Comparison of ENCODE assay signal across 17 cellular contexts in genomic region chr19:33286899-33287298, GRCh38. TPM values are rescaled to one million over a fixed set of nuclear protein-coding genes. Genes with fewer than 3 reads are reported as not detected.
A peak's percentile ranks its signal among the peaks of the same experiment; 100 is the strongest.
DNase-seq lines count a peak whose midpoint lies in the region; ATAC-seq and TF ChIP-seq lines count a peak whose summit lies in the region.
"Had no signal": no experiment of that assay in that cellular context is flagged by ENCODE, and none has a peak within 500 bp of the region (broad histone marks: within the 10 kb centered on the region; RNA-seq: fewer than 3 reads in every experiment).

No MANE protein-coding gene starts in this region.

- in situ Hi-C loops in transverse colon (cut with MboI; ENCODE audit: low pct_ligation_motif_present in 1 of 4, low pct_unique_long_range_greater_than_20kb in 1 of 4, low sequenced_read_pairs in 3 of 4): no loop called here

- no peak for TF ChIP-seq EP300 in transverse colon (IDR thresholded peaks at IDR 0.05; ENCODE audit: low read depth)

- no peak for DNase-seq in Right ventricle myocardium superior
- no peak for DNase-seq in right atrium auricular region (ENCODE audit: low spot score)
- DNase-seq in T-helper 17 cell: no peak
- DNase-seq in transverse colon: no peak
- DNase-seq in stimulated activated CD4-positive, alpha-beta T cell treated with anti-CD3 and anti-CD28 coated beads, Interleukin-4, amount 100 ng/mL, for 1 hour: no peak
- DNase-seq in GM10248 (ENCODE audit: extremely low spot score): no peak
- DNase-seq: amygdala; central memory CD4-positive, alpha-beta T cell; effector memory CD4-positive, alpha-beta T cell; NCI-H187; NCI-H226; stimulated activated CD4-positive, alpha-beta T cell treated with anti-CD3 and anti-CD28 coated beads, Interleukin-12 subunit alpha, Interleukin-12 subunit beta, amount 100 ng/mL, for 4 hours had no signal

- H3K9me3 ChIP-seq in right atrium auricular region (peaks cover 0 to 22% of the 10 kb centered on the region in 2 donors), T-helper 17 cell (ENCODE audit: control insufficient read depth, low read length, poor library complexity, severe bottlenecking) (no peaks in the 10 kb centered on the region), liver (ENCODE audit: control insufficient read depth in 4 of 4, low read length in 3 of 4) (no peaks in the 10 kb centered on the region), transverse colon (no peaks in the 10 kb centered on the region)

- intact Hi-C loops in Right ventricle myocardium superior (cut with DNase I): no loop called here
- intact Hi-C loops in transverse colon (cut with DNase I; ENCODE audit: low total_unique reads): no loop called here

- WGBS in liver: 78% methylated on average over 13 of the region's 13 CpGs
- 67 to 74% methylated on average over 3 to 13 of the region's 13 CpGs for WGBS in transverse colon (ENCODE audit: low coverage in 1 of 2), 2 donors

- no peaks in the 10 kb centered on the region for H3K4me1 ChIP-seq in right atrium auricular region
- H3K4me1 ChIP-seq in liver (ENCODE audit: control insufficient read depth in 4 of 4, insufficient read depth in 4 of 4, low read length in 3 of 4): peaks cover 20 to 62% (median 44%) of the 10 kb centered on the region in 4 donors
- H3K4me1 ChIP-seq in transverse colon: peaks cover 3 to 33% (median 30%) of the 10 kb centered on the region in 4 donors
- H3K4me1 ChIP-seq: HAP-1 had no signal

- H3K4me3 ChIP-seq in right atrium auricular region: no peak overlapping the region
- H3K4me3 ChIP-seq in liver (ENCODE audit: low read depth in 1 of 3, low read length in 3 of 3): no peak overlapping the region
- H3K4me3 ChIP-seq in transverse colon: no peak overlapping the region
- H3K4me3 ChIP-seq: HAP-1 had no signal

- no peak overlapping the region for H3K9ac ChIP-seq in liver (ENCODE audit: low read depth in 1 of 2, low read length in 2 of 2)

- H3K36me3 ChIP-seq in right atrium auricular region (no peaks in the 10 kb centered on the region), liver (ENCODE audit: control insufficient read depth in 4 of 4, insufficient read depth in 3 of 4, low read depth in 1 of 4, low read length in 3 of 4) (no peaks in the 10 kb centered on the region), transverse colon (no peaks in the 10 kb centered on the region)
- H3K36me3 ChIP-seq: HAP-1 had no signal

- POLR2A ChIA-PET in GM10248 (lab: Yijun Ruan, JAX): no interaction called here

- H3K27me3 Mint-ChIP-seq in T-helper 17 cell: no peaks in the 10 kb centered on the region

- ATAC-seq in Right ventricle myocardium superior (ENCODE audit: poor library complexity): peak; percentile 43
- ATAC-seq in T-helper 17 cell: peak; percentile 33
- ATAC-seq in GM18511 (IDR thresholded peaks at IDR 0.05; ENCODE audit: unreplicated experiment): no peak
- ATAC-seq: stimulated activated memory B cell treated with anti-CD40 and anti-IgM and Interleukin-4, amounts not matched to agents 10 μg/mL and 1 μg/mL and 100 μg/mL, for 72 hours had no signal

- peak overlapping the region; percentile 1 for H3K4me3 Mint-ChIP-seq in T-helper 17 cell
- H3K4me3 Mint-ChIP-seq: stimulated activated memory B cell treated with anti-CD40 and anti-IgM and Interleukin-4, amounts not matched to agents 10 μg/mL and 1 μg/mL and 100 μg/mL, for 72 hours; type B pancreatic cell had no signal

- H3K27ac ChIP-seq in right atrium auricular region (no peak overlapping the region), liver (ENCODE audit: low read depth in 1 of 2, low read length in 2 of 2) (peak overlapping the region; percentile 16 to 22), transverse colon (no peak overlapping the region)

- no peak for TF ChIP-seq RAD21 in liver (IDR thresholded peaks at IDR 0.05)

- CTCF ChIA-PET in GM10248 (lab: Yijun Ruan, JAX): interaction anchor here (0.9 kb wide), 1 partner anchor 485 kb away, joined by 4 read pairs; no protein-coding TSS in a partner anchor

- H3K27ac Mint-ChIP-seq in T-helper 17 cell: peak overlapping the region; percentile 65
- H3K27ac Mint-ChIP-seq: stimulated activated memory B cell treated with anti-CD40 and anti-IgM and Interleukin-4, amounts not matched to agents 10 μg/mL and 1 μg/mL and 100 μg/mL, for 72 hours; type B pancreatic cell had no signal

- H3K36me3 Mint-ChIP-seq in T-helper 17 cell (ENCODE audit: low read depth): no peaks in the 10 kb centered on the region
- H3K36me3 Mint-ChIP-seq: stimulated activated memory B cell treated with anti-CD40 and anti-IgM and Interleukin-4, amounts not matched to agents 10 μg/mL and 1 μg/mL and 100 μg/mL, for 72 hours had no signal

- TF ChIP-seq CTCF in right atrium auricular region (IDR thresholded peaks at IDR 0.05) (no peak), liver (IDR thresholded peaks at IDR 0.05; ENCODE audit: low read depth, low read length, missing input control) (no peak), transverse colon (IDR thresholded peaks at IDR 0.05) (no peak), GM10248 (IDR thresholded peaks at IDR 0.05; ENCODE audit: control extremely low read depth, extremely low read depth, low read depth, missing control alignments) (no peak)

- TF ChIP-seq POLR2A in transverse colon (IDR thresholded peaks at IDR 0.05): no peak

- no peaks in the 10 kb centered on the region for H3K27me3 ChIP-seq in right atrium auricular region
- H3K27me3 ChIP-seq in liver (ENCODE audit: control insufficient read depth in 4 of 4, insufficient read depth in 4 of 4, low read length in 3 of 4): no peaks in the 10 kb centered on the region
- H3K27me3 ChIP-seq in transverse colon: no peaks in the 10 kb centered on the region

- H3K4me1 Mint-ChIP-seq in T-helper 17 cell: no peaks in the 10 kb centered on the region
- H3K4me1 Mint-ChIP-seq: stimulated activated memory B cell treated with anti-CD40 and anti-IgM and Interleukin-4, amounts not matched to agents 10 μg/mL and 1 μg/mL and 100 μg/mL, for 72 hours had no signal

TF ChIP-seq in liver, 16 proteins besides CTCF, POLR2A, EP300 and RAD21:
- TF ChIP-seq JUND (IDR thresholded peaks at IDR 0.05) (no peak), NR2F2 (IDR thresholded peaks at IDR 0.05) (no peak), SP1 (IDR thresholded peaks at IDR 0.05) (no peak), HNF4G (IDR thresholded peaks at IDR 0.05) (no peak), EGR1 (IDR thresholded peaks at IDR 0.05; ENCODE audit: low read depth in 2 of 2) (no peak), RXRA (IDR thresholded peaks at IDR 0.05) (no peak), FOXA1 (IDR thresholded peaks at IDR 0.05) (no peak), YY1 (IDR thresholded peaks at IDR 0.05) (no peak), REST (IDR thresholded peaks at IDR 0.05) (no peak), FOXA2 (IDR thresholded peaks at IDR 0.05) (no peak), MAX (IDR thresholded peaks at IDR 0.05) (no peak), ZBTB33 (IDR thresholded peaks at IDR 0.05) (no peak), GABPA (IDR thresholded peaks at IDR 0.05 in 1 of 2, conservative IDR thresholded peaks at IDR 0.05 in 1 of 2) (no peak), HNF4A (conservative IDR thresholded peaks at IDR 0.05) (no peak)

RNA-seq across cellular contexts. Expression of gene CEBPA, which starts 15.4 kb away (rescaled TPM):
- total RNA-seq in Right ventricle myocardium superior (3.4 TPM), right atrium auricular region (10 to 100 TPM in 1 of 2 donors, 1 to 10 TPM in 1; 1.3 to 11.0 TPM), T-helper 17 cell (1 to 10 TPM; 2.2 to 2.4 TPM), liver (10 to 100 TPM; 70.0 to 95.5 TPM), transverse colon (10 to 100 TPM; 69.4 to 84.2 (median 77.3) TPM)
- polyA plus RNA-seq in liver: 100 to 1,000 TPM in 1 of 2 donors, 10 to 100 TPM in 1; 32.9 to 112 TPM

Comparison
In these comparisons a context has a peak if more than half of its experiments do, and no peak if none do; other contexts are left out.
1. H3K27ac ChIP-seq: peak in liver (2 of 2); none in right atrium auricular region (0 of 2) and transverse colon (0 of 4).
2. RNA of gene CEBPA, which starts 15.4 kb away (total RNA-seq): 70.0 to 95.5 TPM in liver and 69.4 to 84.2 TPM in transverse colon; 1.3 to 11.0 TPM in right atrium auricular region, 3.4 TPM in Right ventricle myocardium superior (single experiment) and 2.2 to 2.4 TPM in T-helper 17 cell; every median in the first group is over 4 times any median in the second.